ENCODE assay signal across 9 cellular contexts in genomic region chr14:103593577-103593976, GRCh38. TPM values are rescaled to one million over a fixed set of nuclear protein-coding genes. Genes with fewer than 3 reads are reported as not detected.
A peak's percentile ranks its signal among the peaks of the same experiment; 100 is the strongest.
DNase-seq lines count a peak whose midpoint lies in the region; ATAC-seq and TF ChIP-seq lines count a peak whose summit lies in the region.
"Had no signal": no experiment of that assay in that cellular context is flagged by ENCODE, and none has a peak within 500 bp of the region (broad histone marks: within the 10 kb centered on the region; RNA-seq: fewer than 3 reads in every experiment).

No MANE protein-coding gene starts in this region.

- no peak for TF ChIP-seq POLR2A in transverse colon (IDR thresholded peaks at IDR 0.05)

- peaks cover 0 to 2% (median 0%) of the 10 kb centered on the region in 5 experiments for H3K9me3 Mint-ChIP-seq in brain
- H3K9me3 Mint-ChIP-seq in chondrocyte (ENCODE audit: low read depth): no peaks in the 10 kb centered on the region

- no peak overlapping the region for H3K4me3 Mint-ChIP-seq in brain
- H3K4me3 Mint-ChIP-seq in chondrocyte (ENCODE audit: unreplicated experiment): no peak overlapping the region

- H3K4me1 ChIP-seq in heart right ventricle (peaks cover 0 to 37% (median 22%) of the 10 kb centered on the region in 9 donors), transverse colon (peaks cover 0 to 10% (median 0%) of the 10 kb centered on the region in 4 donors)

- peak overlapping the region in 7 of 10 donors; percentile 52 to 70 (median 52) for H3K27ac ChIP-seq in heart right ventricle
- peak overlapping the region in 3 of 4 donors; percentile 23 to 54 (median 54) for H3K27ac ChIP-seq in transverse colon
- H3K27ac ChIP-seq: BLaER1 had no signal

- H3K27ac Mint-ChIP-seq in brain (peak overlapping the region in 4 of 5 experiments; percentile 97 to 100 (median 99)), chondrocyte (ENCODE audit: unreplicated experiment) (no peak overlapping the region)

- TF ChIP-seq EP300 in transverse colon (IDR thresholded peaks at IDR 0.05; ENCODE audit: low read depth): no peak

- DNase-seq in heart right ventricle (no peak), left cardiac atrium (no peak), transverse colon (no peak), NOMO-1 treated with dmso at 0.1 percent for 144 hours (lab: John Stamatoyannopoulos, UW; ENCODE audit: unreplicated experiment) (no peak), chondrocyte (ENCODE audit: low spot score) (no peak), DMS153 (lab: John Stamatoyannopoulos, UW) (no peak)

- ATAC-seq in heart right ventricle (no peak), left cardiac atrium (no peak), HG03064 (IDR thresholded peaks at IDR 0.05; ENCODE audit: low read depth, unreplicated experiment) (peak; percentile 91)

- in situ Hi-C loops in transverse colon (cut with MboI; ENCODE audit: low pct_ligation_motif_present in 1 of 4, low pct_unique_long_range_greater_than_20kb in 1 of 4, low sequenced_read_pairs in 3 of 4): loop anchor here in 1 of 4 donors (25.0 kb wide), 1 partner anchor 319 kb away; a partner anchor contains a TSS

- peak overlapping the region in 2 of 10 donors; percentile 5 to 24 for H3K4me3 ChIP-seq in heart right ventricle
- H3K4me3 ChIP-seq in transverse colon: no peak overlapping the region
- H3K4me3 ChIP-seq: BLaER1 had no signal

- peaks cover 42% of the 10 kb centered on the region for H3K4me1 Mint-ChIP-seq in brain
- H3K4me1 Mint-ChIP-seq in chondrocyte (ENCODE audit: low read depth): peaks cover 26% of the 10 kb centered on the region

- peaks cover 0 to 31% (median 2%) of the 10 kb centered on the region in 9 donors for H3K36me3 ChIP-seq in heart right ventricle
- peaks cover 0 to under 1% (median 0%) of the 10 kb centered on the region in 4 donors for H3K36me3 ChIP-seq in transverse colon

- 59 to 82% methylated on average over 6 of the region's 6 CpGs for WGBS in heart right ventricle, 2 donors
- WGBS in transverse colon (ENCODE audit: low coverage in 1 of 2), 2 donors: 69 to 85% methylated on average over 5 to 6 of the region's 6 CpGs

- H3K27me3 ChIP-seq in heart right ventricle (no peaks in the 10 kb centered on the region), transverse colon (no peaks in the 10 kb centered on the region)
- H3K27me3 ChIP-seq: BLaER1 had no signal

- intact Hi-C loops in heart right ventricle (cut with DNase I) (no loop called here), left cardiac atrium (cut with DNase I) (no loop called here), transverse colon (cut with DNase I; ENCODE audit: low total_unique reads) (no loop called here)

- H3K9me3 ChIP-seq in heart right ventricle (no peaks in the 10 kb centered on the region), transverse colon (no peaks in the 10 kb centered on the region)
- H3K9me3 ChIP-seq: BLaER1 had no signal

- no peak for TF ChIP-seq CTCF in heart right ventricle (IDR thresholded peaks at IDR 0.05)
- no peak for TF ChIP-seq CTCF in brain (conservative IDR thresholded peaks at IDR 0.05)
- no peak for TF ChIP-seq CTCF in transverse colon (IDR thresholded peaks at IDR 0.05)
- TF ChIP-seq CTCF in chondrocyte (IDR thresholded peaks at IDR 0.05): no peak

- peaks cover 28% of the 10 kb centered on the region for H3K36me3 Mint-ChIP-seq in brain
- H3K36me3 Mint-ChIP-seq in chondrocyte (ENCODE audit: low read depth): peaks cover 2% of the 10 kb centered on the region

- H3K27me3 Mint-ChIP-seq in brain (peaks cover 3% of the 10 kb centered on the region), chondrocyte (ENCODE audit: low read depth) (no peaks in the 10 kb centered on the region)

RNA-seq across cellular contexts. Expression of gene COA8, which starts 30.8 kb away (rescaled TPM):
- 10 to 100 TPM; 33.3 to 53.9 (median 40.3) TPM for total RNA-seq in heart right ventricle
- polyA plus RNA-seq in heart right ventricle: 100 to 1,000 TPM in 1 of 2 donors, 10 to 100 TPM in 1; 51.6 to 141 TPM
- 10 to 100 TPM; 37.8 to 42.5 TPM for total RNA-seq in left cardiac atrium
- 83.6 TPM for polyA plus RNA-seq in brain (ENCODE audit: insufficient read depth, low read depth, low replicate concordance)
- total RNA-seq in transverse colon: 10 to 100 TPM in 2 of 4 donors, 1 to 10 TPM in 1, not detected in 1; 1.5 to 17.1 (median 15.2) TPM
- 39.1 to 51.9 TPM (median 50.7 TPM) in 3 replicates for total RNA-seq in chondrocyte

RNA-seq across cellular contexts. Expression of gene BAG5, which starts 31.1 kb away (rescaled TPM):
- total RNA-seq in heart right ventricle (10 to 100 TPM; 14.0 to 19.7 (median 16.8) TPM), left cardiac atrium (10 to 100 TPM; 15.2 to 23.6 TPM), transverse colon (10 to 100 TPM; 10.8 to 26.3 (median 23.9) TPM), chondrocyte (22.6 to 25.7 TPM (median 23.2 TPM) in 3 replicates)
- polyA plus RNA-seq in heart right ventricle (1 to 10 TPM; 5.0 to 9.9 TPM), brain (ENCODE audit: insufficient read depth, low read depth, low replicate concordance) (19.6 TPM)

RNA-seq across cellular contexts. Expression of gene KLC1, which starts 35.4 kb away (rescaled TPM):
- total RNA-seq in heart right ventricle (100 to 1,000 TPM; 123 to 166 (median 146) TPM), left cardiac atrium (100 to 1,000 TPM; 118 to 139 TPM), transverse colon (100 to 1,000 TPM; 205 to 427 (median 291) TPM), chondrocyte (188 to 226 TPM (median 190 TPM) in 3 replicates)
- polyA plus RNA-seq in heart right ventricle (100 to 1,000 TPM; 151 to 220 TPM), brain (ENCODE audit: insufficient read depth, low read depth, low replicate concordance) (186 TPM)
